ENCODE assay signal across 1 cellular context in the genomic region with DNA sequence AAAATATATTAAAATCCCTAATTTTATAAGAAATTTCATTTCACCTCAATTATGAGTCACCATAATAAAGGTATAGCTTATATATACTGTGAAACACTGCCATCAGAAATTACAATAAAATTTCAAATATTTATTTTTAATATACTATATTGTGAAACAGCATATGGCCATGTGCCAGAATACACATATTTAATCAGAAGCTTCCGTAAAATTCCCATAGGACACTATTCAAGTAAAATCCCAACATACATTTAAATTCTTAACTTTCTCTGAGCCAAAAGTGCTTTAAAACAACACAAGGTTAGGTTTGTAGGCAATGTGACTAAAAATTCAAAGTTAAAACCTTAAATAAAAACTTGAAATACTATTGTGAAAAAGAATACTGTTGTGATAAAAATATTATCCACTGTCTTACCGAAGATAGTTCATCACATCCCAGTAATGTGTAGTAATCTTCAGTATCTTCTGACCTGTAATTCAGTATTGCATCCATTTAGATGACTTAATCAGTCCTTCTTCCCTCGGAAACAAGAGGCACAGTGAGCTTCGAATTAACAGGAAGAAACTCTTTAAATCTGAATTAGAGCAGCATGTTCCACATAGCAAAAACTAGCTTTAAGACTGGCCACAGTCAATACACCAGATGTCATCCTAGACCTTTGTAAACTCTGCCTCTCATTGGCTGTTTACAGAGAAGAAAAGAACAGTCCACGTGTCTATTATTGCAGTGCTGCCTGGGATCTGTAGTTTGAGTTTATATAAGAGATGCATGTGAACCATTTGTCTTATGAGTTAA.
TF ChIP-seq lines count a peak whose summit lies in the region.

DNAJC12 (minus strand) TSS at position 670 of the 796 bp plus-strand sequence; CDS start at position 493, 177 bp downstream.

TF ChIP-seq in HepG2, 621 proteins besides CTCF, POLR2A, EP300 and RAD21 (continued from another document and continues in another):
- TF ChIP-seq, protein P1, sequence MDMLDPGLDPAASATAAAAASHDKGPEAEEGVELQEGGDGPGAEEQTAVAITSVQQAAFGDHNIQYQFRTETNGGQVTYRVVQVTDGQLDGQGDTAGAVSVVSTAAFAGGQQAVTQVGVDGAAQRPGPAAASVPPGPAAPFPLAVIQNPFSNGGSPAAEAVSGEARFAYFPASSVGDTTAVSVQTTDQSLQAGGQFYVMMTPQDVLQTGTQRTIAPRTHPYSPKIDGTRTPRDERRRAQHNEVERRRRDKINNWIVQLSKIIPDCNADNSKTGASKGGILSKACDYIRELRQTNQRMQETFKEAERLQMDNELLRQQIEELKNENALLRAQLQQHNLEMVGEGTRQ (IDR thresholded peaks at IDR 0.05; ENCODE audit: low read depth, low read length) = peak; percentile 66
- TF ChIP-seq, protein P1 (CRISPR knock-in tag; IDR thresholded peaks at IDR 0.05; ENCODE audit: borderline replicate concordance) = peak; percentile 82; the same call in 1 of the 2 replicates
- TF ChIP-seq EEA1 (CRISPR knock-in tag; IDR thresholded peaks at IDR 0.05; ENCODE audit: borderline replicate concordance) (no peak), ZNF7 (CRISPR knock-in tag; IDR thresholded peaks at IDR 0.05) (no peak), SIN3A (IDR thresholded peaks at IDR 0.05; ENCODE audit: borderline replicate concordance, low read depth, low read length) (peak; percentile 72), YEATS2 (CRISPR knock-in tag; IDR thresholded peaks at IDR 0.05; ENCODE audit: borderline replicate concordance) (no peak; the same call in 1 of the 2 replicates), ZNF569 (CRISPR knock-in tag; IDR thresholded peaks at IDR 0.05; ENCODE audit: borderline replicate concordance) (no peak), TOPORS (CRISPR knock-in tag; IDR thresholded peaks at IDR 0.05) (no peak), ZNF253 (CRISPR knock-in tag; IDR thresholded peaks at IDR 0.05; ENCODE audit: borderline replicate concordance) (no peak), ZNF720 (CRISPR knock-in tag; IDR thresholded peaks at IDR 0.05) (no peak), SMC3 (IDR thresholded peaks at IDR 0.05; ENCODE audit: low read length) (no peak), SRF (IDR thresholded peaks at IDR 0.05; ENCODE audit: low read depth, low read length) (no peak), ZNF629 (CRISPR knock-in tag; conservative IDR thresholded peaks at IDR 0.05) (no peak), ZNF746 (CRISPR knock-in tag; IDR thresholded peaks at IDR 0.05) (no peak), YEATS4 (CRISPR knock-in tag; IDR thresholded peaks at IDR 0.05; ENCODE audit: borderline replicate concordance) (no peak), ZNF562 (CRISPR knock-in tag; IDR thresholded peaks at IDR 0.05; ENCODE audit: borderline replicate concordance) (no peak), ZNF550 (CRISPR knock-in tag; IDR thresholded peaks at IDR 0.05; ENCODE audit: borderline replicate concordance) (no peak), KDM1A (CRISPR knock-in tag; IDR thresholded peaks at IDR 0.05) (no peak), EED (CRISPR knock-in tag; IDR thresholded peaks at IDR 0.05) (no peak), ZNF281 (CRISPR knock-in tag; IDR thresholded peaks at IDR 0.05; ENCODE audit: borderline replicate concordance) (no peak), NFIB (CRISPR knock-in tag; IDR thresholded peaks at IDR 0.05; ENCODE audit: borderline replicate concordance) (no peak), NFE2L2 (IDR thresholded peaks at IDR 0.05; ENCODE audit: low read length) (no peak), MTERF4 (CRISPR knock-in tag; IDR thresholded peaks at IDR 0.05) (no peak), SRSF9 (IDR thresholded peaks at IDR 0.05; ENCODE audit: borderline replicate concordance, insufficient read depth, low read depth, low read length, poor library complexity, severe bottlenecking) (no peak), MIER2 (CRISPR knock-in tag; IDR thresholded peaks at IDR 0.05) (no peak), ZMAT3 (CRISPR knock-in tag; conservative IDR thresholded peaks at IDR 0.05) (no peak), ZNF816 (CRISPR knock-in tag; IDR thresholded peaks at IDR 0.05; ENCODE audit: borderline replicate concordance) (no peak), HMGA1 (CRISPR knock-in tag; conservative IDR thresholded peaks at IDR 0.05) (no peak), SYNCRIP (IDR thresholded peaks at IDR 0.05; ENCODE audit: insufficient read depth, low read depth, low read length) (no peak), REPIN1 (CRISPR knock-in tag; IDR thresholded peaks at IDR 0.05; ENCODE audit: borderline replicate concordance, low read depth) (no peak), GTF2F1 (IDR thresholded peaks at IDR 0.05; ENCODE audit: low read length) (no peak), HOMEZ (CRISPR knock-in tag; IDR thresholded peaks at IDR 0.05; ENCODE audit: low read depth) (peak; percentile 66; the same call in 1 of the 2 replicates), RBFOX2 (IDR thresholded peaks at IDR 0.05; ENCODE audit: low read depth, low read length) (peak; percentile 57)
- TF ChIP-seq, protein P2, sequence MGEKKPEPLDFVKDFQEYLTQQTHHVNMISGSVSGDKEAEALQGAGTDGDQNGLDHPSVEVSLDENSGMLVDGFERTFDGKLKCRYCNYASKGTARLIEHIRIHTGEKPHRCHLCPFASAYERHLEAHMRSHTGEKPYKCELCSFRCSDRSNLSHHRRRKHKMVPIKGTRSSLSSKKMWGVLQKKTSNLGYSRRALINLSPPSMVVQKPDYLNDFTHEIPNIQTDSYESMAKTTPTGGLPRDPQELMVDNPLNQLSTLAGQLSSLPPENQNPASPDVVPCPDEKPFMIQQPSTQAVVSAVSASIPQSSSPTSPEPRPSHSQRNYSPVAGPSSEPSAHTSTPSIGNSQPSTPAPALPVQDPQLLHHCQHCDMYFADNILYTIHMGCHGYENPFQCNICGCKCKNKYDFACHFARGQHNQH (CRISPR knock-in tag; IDR thresholded peaks at IDR 0.05) = peak; percentile 32; the same call in 1 of the 2 replicates
- TF ChIP-seq, protein P3, sequence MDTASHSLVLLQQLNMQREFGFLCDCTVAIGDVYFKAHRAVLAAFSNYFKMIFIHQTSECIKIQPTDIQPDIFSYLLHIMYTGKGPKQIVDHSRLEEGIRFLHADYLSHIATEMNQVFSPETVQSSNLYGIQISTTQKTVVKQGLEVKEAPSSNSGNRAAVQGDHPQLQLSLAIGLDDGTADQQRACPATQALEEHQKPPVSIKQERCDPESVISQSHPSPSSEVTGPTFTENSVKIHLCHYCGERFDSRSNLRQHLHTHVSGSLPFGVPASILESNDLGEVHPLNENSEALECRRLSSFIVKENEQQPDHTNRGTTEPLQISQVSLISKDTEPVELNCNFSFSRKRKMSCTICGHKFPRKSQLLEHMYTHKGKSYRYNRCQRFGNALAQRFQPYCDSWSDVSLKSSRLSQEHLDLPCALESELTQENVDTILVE (CRISPR knock-in tag; IDR thresholded peaks at IDR 0.05) = no peak
- TF ChIP-seq, protein P4, sequence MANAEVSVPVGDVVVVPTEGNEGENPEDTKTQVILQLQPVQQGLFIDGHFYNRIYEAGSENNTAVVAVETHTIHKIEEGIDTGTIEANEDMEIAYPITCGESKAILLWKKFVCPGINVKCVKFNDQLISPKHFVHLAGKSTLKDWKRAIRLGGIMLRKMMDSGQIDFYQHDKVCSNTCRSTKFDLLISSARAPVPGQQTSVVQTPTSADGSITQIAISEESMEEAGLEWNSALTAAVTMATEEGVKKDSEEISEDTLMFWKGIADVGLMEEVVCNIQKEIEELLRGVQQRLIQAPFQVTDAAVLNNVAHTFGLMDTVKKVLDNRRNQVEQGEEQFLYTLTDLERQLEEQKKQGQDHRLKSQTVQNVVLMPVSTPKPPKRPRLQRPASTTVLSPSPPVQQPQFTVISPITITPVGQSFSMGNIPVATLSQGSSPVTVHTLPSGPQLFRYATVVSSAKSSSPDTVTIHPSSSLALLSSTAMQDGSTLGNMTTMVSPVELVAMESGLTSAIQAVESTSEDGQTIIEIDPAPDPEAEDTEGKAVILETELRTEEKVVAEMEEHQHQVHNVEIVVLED (CRISPR knock-in tag; IDR thresholded peaks at IDR 0.05; ENCODE audit: borderline replicate concordance) = peak; percentile 28; the same call in 1 of the 2 replicates
- TF ChIP-seq, protein P5, sequence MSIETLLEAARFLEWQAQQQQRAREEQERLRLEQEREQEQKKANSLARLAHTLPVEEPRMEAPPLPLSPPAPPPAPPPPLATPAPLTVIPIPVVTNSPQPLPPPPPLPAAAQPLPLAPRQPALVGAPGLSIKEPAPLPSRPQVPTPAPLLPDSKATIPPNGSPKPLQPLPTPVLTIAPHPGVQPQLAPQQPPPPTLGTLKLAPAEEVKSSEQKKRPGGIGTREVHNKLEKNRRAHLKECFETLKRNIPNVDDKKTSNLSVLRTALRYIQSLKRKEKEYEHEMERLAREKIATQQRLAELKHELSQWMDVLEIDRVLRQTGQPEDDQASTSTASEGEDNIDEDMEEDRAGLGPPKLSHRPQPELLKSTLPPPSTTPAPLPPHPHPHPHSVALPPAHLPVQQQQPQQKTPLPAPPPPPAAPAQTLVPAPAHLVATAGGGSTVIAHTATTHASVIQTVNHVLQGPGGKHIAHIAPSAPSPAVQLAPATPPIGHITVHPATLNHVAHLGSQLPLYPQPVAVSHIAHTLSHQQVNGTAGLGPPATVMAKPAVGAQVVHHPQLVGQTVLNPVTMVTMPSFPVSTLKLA (IDR thresholded peaks at IDR 0.05) = peak; percentile 62
- TF ChIP-seq, protein P6, sequence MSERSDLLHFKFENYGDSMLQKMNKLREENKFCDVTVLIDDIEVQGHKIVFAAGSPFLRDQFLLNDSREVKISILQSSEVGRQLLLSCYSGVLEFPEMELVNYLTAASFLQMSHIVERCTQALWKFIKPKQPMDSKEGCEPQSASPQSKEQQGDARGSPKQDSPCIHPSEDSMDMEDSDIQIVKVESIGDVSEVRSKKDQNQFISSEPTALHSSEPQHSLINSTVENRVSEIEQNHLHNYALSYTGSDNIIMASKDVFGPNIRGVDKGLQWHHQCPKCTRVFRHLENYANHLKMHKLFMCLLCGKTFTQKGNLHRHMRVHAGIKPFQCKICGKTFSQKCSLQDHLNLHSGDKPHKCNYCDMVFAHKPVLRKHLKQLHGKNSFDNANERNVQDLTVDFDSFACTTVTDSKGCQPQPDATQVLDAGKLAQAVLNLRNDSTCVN (CRISPR knock-in tag; IDR thresholded peaks at IDR 0.05; ENCODE audit: borderline replicate concordance) = no peak
- TF ChIP-seq, protein P7, sequence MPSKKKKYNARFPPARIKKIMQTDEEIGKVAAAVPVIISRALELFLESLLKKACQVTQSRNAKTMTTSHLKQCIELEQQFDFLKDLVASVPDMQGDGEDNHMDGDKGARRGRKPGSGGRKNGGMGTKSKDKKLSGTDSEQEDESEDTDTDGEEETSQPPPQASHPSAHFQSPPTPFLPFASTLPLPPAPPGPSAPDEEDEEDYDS (CRISPR knock-in tag; IDR thresholded peaks at IDR 0.05) = peak; percentile 83
